ENCODE assay signal across 28 cellular contexts in genomic region chr13:113805431-113806103, GRCh38. TPM values are rescaled to one million over a fixed set of nuclear protein-coding genes. Genes with fewer than 3 reads are reported as not detected.
A peak's percentile ranks its signal among the peaks of the same experiment; 100 is the strongest.
DNase-seq lines count a peak whose midpoint lies in the region; ATAC-seq and TF ChIP-seq lines count a peak whose summit lies in the region.
"Had no signal": no experiment of that assay in that cellular context is flagged by ENCODE, and none has a peak within 500 bp of the region (broad histone marks: within the 10 kb centered on the region; RNA-seq: fewer than 3 reads in every experiment).

No MANE protein-coding gene starts in this region.

- peak; percentile 44 for DNase-seq in natural killer cell treated with Interleukin-12 subunit alpha and Interleukin-12 subunit beta and Interleukin-15 and Interleukin-18, amount 100 ng/mL, for 72 hours (ENCODE audit: low spot score)
- DNase-seq in natural killer cell, result no peak
- no peak for DNase-seq in endothelial cell (ENCODE audit: low spot score)
- peak; percentile 85 for DNase-seq in osteoblast (ENCODE audit: insufficient read length, low spot score, missing footprints)
- no peak for DNase-seq in NCI-H774 (lab: John Stamatoyannopoulos, UW)
- DNase-seq: DMS 273 treated with DMSO at 0.1 percent for 48 hours; DMS79; EL; GDM1; NCI-H1048; NCI-H1417; NCI-H1694 treated with DMSO at 0.1 percent for 48 hours; NCI-H2081; NCI-H2171 treated with DMSO at 0.1 percent for 48 hours; NCI-H524 treated with DMSO at 0.1 percent for 48 hours; NK-92 treated with Interleukin-12 subunit alpha and Interleukin-12 subunit beta, amount 100 ng/mL, for 24 hours; PC-3 had no signal

- H2AFZ ChIP-seq in osteoblast (ENCODE audit: low read length), result no peak overlapping the region
- H2AFZ ChIP-seq: GM23338 had no signal

- no peaks in the 10 kb centered on the region for H3K79me2 ChIP-seq in osteoblast (ENCODE audit: insufficient read depth, low read length)

- no peaks in the 10 kb centered on the region for H3K27me3 Mint-ChIP-seq in natural killer cell treated with Interleukin-12 subunit alpha and Interleukin-12 subunit beta and Interleukin-15 and Interleukin-18, amount 100 ng/mL, for 72 hours
- H3K27me3 Mint-ChIP-seq in natural killer cell (ENCODE audit: low read depth in 2 of 2), result no peaks in the 10 kb centered on the region
- H3K27me3 Mint-ChIP-seq in endothelial cell (ENCODE audit: unreplicated experiment), result peaks cover 18% of the 10 kb centered on the region
- H3K27me3 Mint-ChIP-seq: B cell; CD8-positive, alpha-beta memory T cell had no signal

- H3K36me3 ChIP-seq in osteoblast (ENCODE audit: insufficient read depth, low read length), result no peaks in the 10 kb centered on the region
- H3K36me3 ChIP-seq: HAP-1, SJSA1 had no signal

- peaks cover 3% of the 10 kb centered on the region for H3K9me3 Mint-ChIP-seq in natural killer cell treated with Interleukin-12 subunit alpha and Interleukin-12 subunit beta and Interleukin-15 and Interleukin-18, amount 100 ng/mL, for 72 hours
- no peaks in the 10 kb centered on the region for H3K9me3 Mint-ChIP-seq in natural killer cell
- H3K9me3 Mint-ChIP-seq in endothelial cell (ENCODE audit: unreplicated experiment), result peaks cover 5% of the 10 kb centered on the region

- no peaks in the 10 kb centered on the region for H3K27me3 ChIP-seq in osteoblast (ENCODE audit: insufficient read depth, low read length)
- H3K27me3 ChIP-seq: SJSA1 had no signal

- H3K27ac ChIP-seq in osteoblast (ENCODE audit: low read depth, low read length), result no peak overlapping the region
- H3K27ac ChIP-seq: A549, C4-2B, HL-60, SJSA1 had no signal

- H4K20me1 ChIP-seq in osteoblast (ENCODE audit: insufficient read depth, low read length), result no peaks in the 10 kb centered on the region

- no peak overlapping the region for H3K4me3 ChIP-seq in osteoblast (ENCODE audit: insufficient read depth, low read length)
- H3K4me3 ChIP-seq: A549, GM12878, GM23338, HAP-1, SJSA1 had no signal

- no peaks in the 10 kb centered on the region for H3K36me3 Mint-ChIP-seq in natural killer cell treated with Interleukin-12 subunit alpha and Interleukin-12 subunit beta and Interleukin-15 and Interleukin-18, amount 100 ng/mL, for 72 hours
- no peaks in the 10 kb centered on the region for H3K36me3 Mint-ChIP-seq in natural killer cell
- peaks cover 35% of the 10 kb centered on the region for H3K36me3 Mint-ChIP-seq in endothelial cell (ENCODE audit: low read depth, unreplicated experiment)
- H3K36me3 Mint-ChIP-seq: CD8-positive, alpha-beta memory T cell had no signal

- no peak overlapping the region for H3K4me2 ChIP-seq in osteoblast (ENCODE audit: insufficient read depth, low read length)
- H3K4me2 ChIP-seq: A549, GM23338 had no signal

- TF ChIP-seq CTCF in natural killer cell (IDR thresholded peaks at IDR 0.05) (no peak), endothelial cell (IDR thresholded peaks at IDR 0.05; ENCODE audit: unreplicated experiment) (no peak), osteoblast (IDR thresholded peaks at IDR 0.05; ENCODE audit: extremely low read depth, low read depth, low read length) (no peak)

- no peak overlapping the region for H3K4me3 Mint-ChIP-seq in natural killer cell treated with Interleukin-12 subunit alpha and Interleukin-12 subunit beta and Interleukin-15 and Interleukin-18, amount 100 ng/mL, for 72 hours
- H3K4me3 Mint-ChIP-seq in natural killer cell (no peak overlapping the region), endothelial cell (ENCODE audit: unreplicated experiment) (peak overlapping the region; percentile 65)
- H3K4me3 Mint-ChIP-seq: B cell; CD8-positive, alpha-beta memory T cell; GM23338 had no signal

- peaks cover 0 to 5% of the 10 kb centered on the region in 2 donors for H3K4me1 Mint-ChIP-seq in natural killer cell treated with Interleukin-12 subunit alpha and Interleukin-12 subunit beta and Interleukin-15 and Interleukin-18, amount 100 ng/mL, for 72 hours (ENCODE audit: low read depth in 2 of 2)
- H3K4me1 Mint-ChIP-seq in natural killer cell, result peaks cover 0 to 5% of the 10 kb centered on the region in 2 donors
- peaks cover 5% of the 10 kb centered on the region for H3K4me1 Mint-ChIP-seq in endothelial cell (ENCODE audit: unreplicated experiment)
- H3K4me1 Mint-ChIP-seq: B cell, GM23338 had no signal

- no peak overlapping the region for H3K27ac Mint-ChIP-seq in natural killer cell treated with Interleukin-12 subunit alpha and Interleukin-12 subunit beta and Interleukin-15 and Interleukin-18, amount 100 ng/mL, for 72 hours
- H3K27ac Mint-ChIP-seq in natural killer cell (no peak overlapping the region), endothelial cell (ENCODE audit: unreplicated experiment) (no peak overlapping the region)
- H3K27ac Mint-ChIP-seq: B cell; CD8-positive, alpha-beta memory T cell; GM23338 had no signal

- H3K4me1 ChIP-seq in osteoblast (ENCODE audit: insufficient read depth, low read length), result peaks cover 3% of the 10 kb centered on the region
- H3K4me1 ChIP-seq: A549, HAP-1 had no signal

- intact Hi-C loops in natural killer cell (cut with micrococcal nuclease), result no loop called here

- peaks cover 12% of the 10 kb centered on the region for H3K9me3 ChIP-seq in osteoblast (ENCODE audit: low read depth, low read length)

- ATAC-seq in natural killer cell treated with Interleukin-12 subunit alpha and Interleukin-12 subunit beta and Interleukin-15 and Interleukin-18, amount 100 ng/mL, for 72 hours, result no peak
- ATAC-seq in natural killer cell (no peak), HG03342 (IDR thresholded peaks at IDR 0.05; ENCODE audit: unreplicated experiment) (no peak), GM19395 (IDR thresholded peaks at IDR 0.05; ENCODE audit: unreplicated experiment) (no peak)
- ATAC-seq: A549, GM12878, PC-3 had no signal

RNA-seq across cellular contexts. Expression of gene TMEM255B, which starts 46.5 kb away (rescaled TPM):
- total RNA-seq in natural killer cell treated with Interleukin-12 subunit alpha and Interleukin-12 subunit beta and Interleukin-15 and Interleukin-18, amount 100 ng/mL, for 72 hours, result 1 to 10 TPM; 1.3 to 2.2 TPM
- 1 to 10 TPM in 2 of 3 donors, under 1 TPM in 1; 0.38 to 3.0 (median 1.0) TPM for total RNA-seq in natural killer cell
- 321 TPM for total RNA-seq in endothelial cell (ENCODE audit: unreplicated experiment)
- total RNA-seq in osteoblast, result 1.8 and 2.9 TPM in 2 replicates

RNA-seq across cellular contexts. Expression of gene GAS6, which starts 58.3 kb away (rescaled TPM):
- total RNA-seq in natural killer cell treated with Interleukin-12 subunit alpha and Interleukin-12 subunit beta and Interleukin-15 and Interleukin-18, amount 100 ng/mL, for 72 hours, result under 1 TPM in 1 of 2 donors, not detected in 1; 0.45 TPM
- total RNA-seq in natural killer cell (1 to 10 TPM in 1 of 3 donors, under 1 TPM in 2; 0.40 to 1.4 (median 0.41) TPM), endothelial cell (ENCODE audit: unreplicated experiment) (19.8 TPM), osteoblast (417 and 480 TPM in 2 replicates)

Comparison
In these comparisons a context has a peak if more than half of its experiments do, and no peak if none do; other contexts are left out.
1. DNase-seq: peak in natural killer cell treated with Interleukin-12 subunit alpha and Interleukin-12 subunit beta and Interleukin-15 and Interleukin-18, amount 100 ng/mL, for 72 hours (single experiment) and osteoblast (single experiment); none in natural killer cell (single experiment), endothelial cell (single experiment) and NCI-H774 (single experiment).
2. RNA of gene TMEM255B, which starts 46.5 kb away (total RNA-seq): 321 TPM in endothelial cell (single experiment); 1.3 to 2.2 TPM in natural killer cell treated with Interleukin-12 subunit alpha and Interleukin-12 subunit beta and Interleukin-15 and Interleukin-18, amount 100 ng/mL, for 72 hours, 1.8 to 2.9 TPM in osteoblast and 0.38 to 3.0 TPM in natural killer cell; every median in the first group is over 10 times any median in the second.
3. RNA of gene GAS6, which starts 58.3 kb away (total RNA-seq): 417 to 480 TPM in osteoblast; 19.8 TPM in endothelial cell (single experiment), 0.45 TPM in natural killer cell treated with Interleukin-12 subunit alpha and Interleukin-12 subunit beta and Interleukin-15 and Interleukin-18, amount 100 ng/mL, for 72 hours and 0.40 to 1.4 TPM in natural killer cell; every median in the first group is over 10 times any median in the second.